Comparison of ENCODE assay signal across 2 cellular contexts in genomic region chr7:75814407-75814947, GRCh38.
TF ChIP-seq lines count a peak whose summit lies in the region.

No MANE protein-coding gene starts in this region.

TF ChIP-seq in SK-N-SH, 30 proteins besides CTCF, POLR2A, EP300 and RAD21:
- TF ChIP-seq PBX3 (IDR thresholded peaks at IDR 0.05) (peak; percentile 82), NFIC (IDR thresholded peaks at IDR 0.05; ENCODE audit: borderline replicate concordance) (no peak), TCF12 (IDR thresholded peaks at IDR 0.05) (0 out of 2 replicates have a peak, but pooled peaks have one; percentile 10), FOSL2 (IDR thresholded peaks at IDR 0.05; ENCODE audit: borderline replicate concordance, low read depth) (peak; percentile 15; the same call in 1 of the 2 replicates), SIN3A (IDR thresholded peaks at IDR 0.05; ENCODE audit: borderline replicate concordance, low read depth, low read length) (no peak), USF1 (IDR thresholded peaks at IDR 0.05; ENCODE audit: borderline replicate concordance, low read depth) (no peak)

TF ChIP-seq in HepG2, 621 proteins besides CTCF, POLR2A, EP300 and RAD21:
- TF ChIP-seq ZBTB7B (CRISPR knock-in tag; IDR thresholded peaks at IDR 0.05) (no peak), KMT2A (CRISPR knock-in tag; IDR thresholded peaks at IDR 0.05) (no peak), ZNF17 (CRISPR knock-in tag; IDR thresholded peaks at IDR 0.05) (no peak), YEATS2 (CRISPR knock-in tag; IDR thresholded peaks at IDR 0.05; ENCODE audit: borderline replicate concordance) (no peak), ZC3H4 (CRISPR knock-in tag; IDR thresholded peaks at IDR 0.05; ENCODE audit: borderline replicate concordance) (no peak), ZNF724P (CRISPR knock-in tag; IDR thresholded peaks at IDR 0.05; ENCODE audit: borderline replicate concordance) (no peak), AHR (CRISPR knock-in tag; IDR thresholded peaks at IDR 0.05) (no peak), KIAA2018 (CRISPR knock-in tag; IDR thresholded peaks at IDR 0.05; ENCODE audit: borderline replicate concordance) (no peak), SMAD9 (CRISPR knock-in tag; IDR thresholded peaks at IDR 0.05) (no peak), ZC3H13 (CRISPR knock-in tag; IDR thresholded peaks at IDR 0.05) (no peak), RERE (CRISPR knock-in tag; IDR thresholded peaks at IDR 0.05; ENCODE audit: low read depth) (no peak), BRD4 (CRISPR knock-in tag; IDR thresholded peaks at IDR 0.05) (no peak), TAF1 (CRISPR knock-in tag; IDR thresholded peaks at IDR 0.05) (no peak), SAFB2 (CRISPR knock-in tag; IDR thresholded peaks at IDR 0.05; ENCODE audit: borderline replicate concordance, low read depth) (no peak), KLF6 (CRISPR knock-in tag; IDR thresholded peaks at IDR 0.05) (no peak), ZBTB25 (CRISPR knock-in tag; IDR thresholded peaks at IDR 0.05) (no peak), ELF1 (CRISPR knock-in tag; IDR thresholded peaks at IDR 0.05) (no peak)
- TF ChIP-seq, protein P1, sequence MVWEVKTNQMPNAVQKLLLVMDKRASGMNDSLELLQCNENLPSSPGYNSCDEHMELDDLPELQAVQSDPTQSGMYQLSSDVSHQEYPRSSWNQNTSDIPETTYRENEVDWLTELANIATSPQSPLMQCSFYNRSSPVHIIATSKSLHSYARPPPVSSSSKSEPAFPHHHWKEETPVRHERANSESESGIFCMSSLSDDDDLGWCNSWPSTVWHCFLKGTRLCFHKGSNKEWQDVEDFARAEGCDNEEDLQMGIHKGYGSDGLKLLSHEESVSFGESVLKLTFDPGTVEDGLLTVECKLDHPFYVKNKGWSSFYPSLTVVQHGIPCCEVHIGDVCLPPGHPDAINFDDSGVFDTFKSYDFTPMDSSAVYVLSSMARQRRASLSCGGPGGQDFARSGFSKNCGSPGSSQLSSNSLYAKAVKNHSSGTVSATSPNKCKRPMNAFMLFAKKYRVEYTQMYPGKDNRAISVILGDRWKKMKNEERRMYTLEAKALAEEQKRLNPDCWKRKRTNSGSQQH (CRISPR knock-in tag; IDR thresholded peaks at IDR 0.05; ENCODE audit: low read depth): no peak
- TF ChIP-seq, protein P2, sequence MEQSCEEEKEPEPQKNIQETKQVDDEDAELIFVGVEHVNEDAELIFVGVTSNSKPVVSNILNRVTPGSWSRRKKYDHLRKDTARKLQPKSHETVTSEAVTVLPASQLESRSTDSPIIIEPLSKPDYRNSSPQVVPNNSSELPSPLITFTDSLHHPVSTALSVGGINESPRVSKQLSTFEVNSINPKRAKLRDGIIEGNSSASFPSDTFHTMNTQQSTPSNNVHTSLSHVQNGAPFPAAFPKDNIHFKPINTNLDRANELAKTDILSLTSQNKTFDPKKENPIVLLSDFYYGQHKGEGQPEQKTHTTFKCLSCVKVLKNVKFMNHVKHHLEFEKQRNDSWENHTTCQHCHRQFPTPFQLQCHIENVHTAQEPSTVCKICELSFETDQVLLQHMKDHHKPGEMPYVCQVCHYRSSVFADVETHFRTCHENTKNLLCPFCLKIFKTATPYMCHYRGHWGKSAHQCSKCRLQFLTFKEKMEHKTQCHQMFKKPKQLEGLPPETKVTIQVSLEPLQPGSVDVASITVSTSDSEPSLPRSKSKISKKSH (CRISPR knock-in tag; IDR thresholded peaks at IDR 0.05; ENCODE audit: borderline replicate concordance): no peak
